8 cellular contexts compared by ENCODE assay signal in the genomic region with DNA sequence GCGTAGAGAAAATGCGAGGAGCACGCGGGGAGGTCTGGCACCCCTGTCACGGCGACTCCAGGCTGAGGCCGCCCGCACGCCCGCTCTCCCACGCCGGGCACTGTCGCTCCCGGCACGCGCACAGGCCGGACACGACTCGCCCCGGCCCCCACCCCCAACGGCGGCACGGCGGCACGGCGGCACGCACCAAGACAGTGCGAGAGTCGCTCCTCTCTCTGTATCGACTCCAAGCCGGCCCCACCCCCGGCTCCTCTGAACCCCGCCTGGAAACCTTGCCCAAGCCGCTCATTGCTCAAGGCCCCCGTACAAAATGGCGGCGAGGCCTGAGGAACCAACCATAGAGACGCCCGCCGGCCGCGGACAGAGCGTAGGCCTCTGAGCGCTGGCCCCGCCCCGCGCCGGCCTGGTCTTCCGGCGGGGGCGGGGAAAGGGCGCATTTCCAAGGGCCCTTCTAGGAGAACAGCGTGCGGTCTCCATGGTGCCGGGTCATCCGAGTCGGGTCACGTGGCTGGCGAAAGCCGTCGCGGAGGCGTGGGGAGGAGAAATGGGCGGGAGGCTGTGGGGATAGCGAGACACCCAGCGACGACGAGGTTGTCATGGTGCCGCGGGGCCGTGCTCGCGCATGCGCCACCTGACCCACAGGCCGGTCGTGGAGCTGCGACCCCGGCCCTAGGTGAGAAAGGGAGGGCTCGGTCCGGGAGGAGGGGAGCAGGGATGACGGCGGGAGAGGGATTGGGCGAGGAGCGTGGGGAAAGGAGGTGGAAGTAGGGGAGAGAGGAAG. TPM values are rescaled to one million over a fixed set of nuclear protein-coding genes. Genes with fewer than 3 reads are reported as not detected.
DNase-seq lines count a peak whose midpoint lies in the region; ATAC-seq and TF ChIP-seq lines count a peak whose summit lies in the region.

A gene with protein sequence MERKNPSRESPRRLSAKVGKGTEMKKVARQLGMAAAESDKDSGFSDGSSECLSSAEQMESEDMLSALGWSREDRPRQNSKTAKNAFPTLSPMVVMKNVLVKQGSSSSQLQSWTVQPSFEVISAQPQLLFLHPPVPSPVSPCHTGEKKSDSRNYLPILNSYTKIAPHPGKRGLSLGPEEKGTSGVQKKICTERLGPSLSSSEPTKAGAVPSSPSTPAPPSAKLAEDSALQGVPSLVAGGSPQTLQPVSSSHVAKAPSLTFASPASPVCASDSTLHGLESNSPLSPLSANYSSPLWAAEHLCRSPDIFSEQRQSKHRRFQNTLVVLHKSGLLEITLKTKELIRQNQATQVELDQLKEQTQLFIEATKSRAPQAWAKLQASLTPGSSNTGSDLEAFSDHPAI (plus strand): TSS at position 570 of the 781 bp plus-strand sequence. CDS start 7,451 bp downstream, outside the sequence.

- DNase-seq in CD8-positive, alpha-beta memory T cell = peak; percentile 98 to 100 (median 99)
- peak; percentile 92 for DNase-seq in HS-5 (ENCODE audit: low read depth)
- DNase-seq in NK-92 treated with Interleukin-12 subunit alpha and Interleukin-12 subunit beta, amount 100 ng/mL, for 24 hours (lab: John Stamatoyannopoulos, UW) = peak; percentile 99
- DNase-seq in activated CD8-positive, alpha-beta memory T cell treated with anti-CD3 and anti-CD28 coated beads for 24 hours = peak; percentile 99
- peak; percentile 97 for DNase-seq in effector CD8-positive, alpha-beta T cell (lab: John Stamatoyannopoulos, UW)
- DNase-seq in lung (ENCODE audit: low spot score) = peak; percentile 100
- peak; percentile 95 to 100 (median 99) for DNase-seq in stimulated activated CD4-positive, alpha-beta T cell treated with anti-CD3 and anti-CD28 coated beads, TNF-alpha, amount 100 ng/mL, for 4 hours (ENCODE audit: low read depth in 3 of 3)

- H3K36me3 Mint-ChIP-seq in CD8-positive, alpha-beta memory T cell = peaks cover 0 to 12% (median 0%) of the 10 kb centered on the region in 3 donors

- H3K9me3 Mint-ChIP-seq in CD8-positive, alpha-beta memory T cell = no peaks in the 10 kb centered on the region

- peak within 1 kb of the TSS; percentile 88 to 100 (median 92) for H3K4me3 Mint-ChIP-seq in CD8-positive, alpha-beta memory T cell

- peak within 1 kb of the TSS; percentile 97 for H3K27ac ChIP-seq in CD8-positive, alpha-beta memory T cell (ENCODE audit: low read depth, low read length)
- peak within 1 kb of the TSS; percentile 99 for H3K27ac ChIP-seq in lung (ENCODE audit: low read depth in 1 of 2, low read length in 1 of 2)

- H3K4me3 ChIP-seq in CD8-positive, alpha-beta memory T cell (ENCODE audit: low read length) = peak within 1 kb of the TSS; percentile 76
- H3K4me3 ChIP-seq in lung = peak within 1 kb of the TSS; percentile 96

- POLR2A ChIA-PET in CD8-positive, alpha-beta memory T cell (lab: Charles Lee) = interaction anchor here (0.6 to 2.5 kb wide), 5 partner anchors 23 to 136 kb away, joined by 3 to 13 read pairs (median 7); no protein-coding TSS in a partner anchor

- H3K27me3 Mint-ChIP-seq in CD8-positive, alpha-beta memory T cell = no peaks in the 10 kb centered on the region

- peaks cover 20% of the 10 kb centered on the region for H3K4me1 ChIP-seq in CD8-positive, alpha-beta memory T cell (ENCODE audit: insufficient read depth, low read length)
- peaks cover 6 to 8% of the 10 kb centered on the region in 2 donors for H3K4me1 ChIP-seq in lung (ENCODE audit: control insufficient read depth in 2 of 2, insufficient read depth in 2 of 2, low read length in 2 of 2)

- WGBS in lung, 2 donors = 0 to 1% methylated on average over 80 to 84 of the region's 84 CpGs

- TF ChIP-seq CTCF in lung (IDR thresholded peaks at IDR 0.05; ENCODE audit: control extremely low read depth, extremely low read depth) = no peak

- H3K27ac Mint-ChIP-seq in CD8-positive, alpha-beta memory T cell = peak within 1 kb of the TSS; percentile 91 to 100 (median 97)

- no peaks in the 10 kb centered on the region for H3K27me3 ChIP-seq in CD8-positive, alpha-beta memory T cell (ENCODE audit: insufficient read depth, low read length, poor library complexity, severe bottlenecking)
- no peaks in the 10 kb centered on the region for H3K27me3 ChIP-seq in lung (ENCODE audit: control insufficient read depth, insufficient read depth)

- H3K9me3 ChIP-seq in CD8-positive, alpha-beta memory T cell (ENCODE audit: low read length) = no peaks in the 10 kb centered on the region
- no peaks in the 10 kb centered on the region for H3K9me3 ChIP-seq in lung (ENCODE audit: control insufficient read depth in 2 of 2, insufficient read depth in 1 of 2, low read length in 1 of 2)

- H3K36me3 ChIP-seq in CD8-positive, alpha-beta memory T cell (ENCODE audit: insufficient read depth, low read length) = no peaks in the 10 kb centered on the region
- H3K36me3 ChIP-seq in lung (ENCODE audit: control insufficient read depth in 2 of 2, insufficient read depth in 2 of 2, low read length in 2 of 2) = no peaks in the 10 kb centered on the region

- peaks cover 26 to 61% (median 49%) of the 10 kb centered on the region in 3 donors for H3K4me1 Mint-ChIP-seq in CD8-positive, alpha-beta memory T cell

- CTCF ChIA-PET in CD8-positive, alpha-beta memory T cell (lab: Charles Lee) = interaction anchor here (1.0 to 3.6 kb wide), 12 partner anchors 13 to 225 kb away, joined by 3 to 16 read pairs (median 6); no protein-coding TSS in a partner anchor

- ATAC-seq in GM19468 (IDR thresholded peaks at IDR 0.05; ENCODE audit: extremely low read depth, unreplicated experiment) (peak; percentile 70), lung (ENCODE audit: insufficient read depth, low FRiP score) (peak; percentile 98)

RNA-seq across cellular contexts. Expression of the gene that starts here (rescaled TPM):
- 10 to 100 TPM; 10.5 to 12.7 TPM for total RNA-seq in CD8-positive, alpha-beta memory T cell
- polyA plus RNA-seq in CD8-positive, alpha-beta memory T cell = 6.2 TPM
- total RNA-seq in lung = 10 to 100 TPM; 26.6 to 32.0 TPM
- polyA plus RNA-seq in lung = 10 to 100 TPM in 1 of 2 donors, 1 to 10 TPM in 1; 6.4 to 10.6 TPM

Comparison
In these comparisons a context has a peak if more than half of its experiments do, and no peak if none do; other contexts are left out.
1. Peak in every context shown above with its lines: DNase-seq, ATAC-seq, H3K4me3 ChIP-seq and H3K27ac ChIP-seq.